11 cellular contexts compared by ENCODE assay signal in genomic region chr4:116925900-116926457, GRCh38.
A peak's percentile ranks its signal among the peaks of the same experiment; 100 is the strongest.
DNase-seq lines count a peak whose midpoint lies in the region; ATAC-seq and TF ChIP-seq lines count a peak whose summit lies in the region.
"Had no signal": no experiment of that assay in that cellular context is flagged by ENCODE, and none has a peak within 500 bp of the region (broad histone marks: within the 10 kb centered on the region; RNA-seq: fewer than 3 reads in every experiment).

No MANE protein-coding gene starts in this region.

- H3K9me3 ChIP-seq in ES-I3 (ENCODE audit: control insufficient read depth, insufficient read depth, low read length) (no peaks in the 10 kb centered on the region), ascending aorta (no peaks in the 10 kb centered on the region), iPS-18a (ENCODE audit: control insufficient read depth, low read depth, low read length) (no peaks in the 10 kb centered on the region)

- peak overlapping the region; percentile 71 for H3K4me3 Mint-ChIP-seq in progenitor cell of endocrine pancreas (ENCODE audit: low read depth)
- no peak overlapping the region for H3K4me3 Mint-ChIP-seq in activated CD4-positive, alpha-beta memory T cell treated with anti-CD3 and anti-CD28 coated beads for 36 hours
- no peak overlapping the region for H3K4me3 Mint-ChIP-seq in natural killer cell treated with Interleukin-12 subunit alpha and Interleukin-12 subunit beta and Interleukin-15 and Interleukin-18, amount 100 ng/mL, for 72 hours
- H3K4me3 Mint-ChIP-seq: activated CD8-positive, alpha-beta memory T cell treated with anti-CD3 and anti-CD28 coated beads, Interleukin-2, amount 10 ng/mL, durations not matched to agents 7 days and 5 days had no signal

- H3K4me1 Mint-ChIP-seq in progenitor cell of endocrine pancreas (ENCODE audit: low read depth): peaks cover 5% of the 10 kb centered on the region
- no peaks in the 10 kb centered on the region for H3K4me1 Mint-ChIP-seq in activated CD4-positive, alpha-beta memory T cell treated with anti-CD3 and anti-CD28 coated beads for 36 hours (ENCODE audit: low read depth)
- no peaks in the 10 kb centered on the region for H3K4me1 Mint-ChIP-seq in natural killer cell treated with Interleukin-12 subunit alpha and Interleukin-12 subunit beta and Interleukin-15 and Interleukin-18, amount 100 ng/mL, for 72 hours (ENCODE audit: low read depth in 2 of 2)
- H3K4me1 Mint-ChIP-seq: activated CD8-positive, alpha-beta memory T cell treated with anti-CD3 and anti-CD28 coated beads, Interleukin-2, amount 10 ng/mL, durations not matched to agents 7 days and 5 days had no signal

- CTCF ChIA-PET in activated CD4-positive, alpha-beta memory T cell treated with anti-CD3 and anti-CD28 coated beads for 36 hours (lab: Charles Lee): no interaction called here

- TF ChIP-seq CTCF in ascending aorta (IDR thresholded peaks at IDR 0.05) (no peak), progenitor cell of endocrine pancreas (IDR thresholded peaks at IDR 0.05; ENCODE audit: unreplicated experiment) (no peak)

- H3K27ac ChIP-seq in ascending aorta: no peak overlapping the region
- H3K27ac ChIP-seq in iPS-18a (ENCODE audit: low read length): no peak overlapping the region
- H3K27ac ChIP-seq: BLaER1 treated with 17β-estradiol and CSF1 and Interleukin-3, amounts not matched to agents 10 nM and 100 nM had no signal

- intact Hi-C loops in ascending aorta (cut with DNase I) (no loop called here), sciatic nerve (cut with DNase I) (no loop called here)
- intact Hi-C loops in activated CD4-positive, alpha-beta memory T cell treated with anti-CD3 and anti-CD28 coated beads for 36 hours (cut with micrococcal nuclease): no loop called here

- no peaks in the 10 kb centered on the region for H3K9me3 Mint-ChIP-seq in progenitor cell of endocrine pancreas (ENCODE audit: low read depth)
- H3K9me3 Mint-ChIP-seq in activated CD4-positive, alpha-beta memory T cell treated with anti-CD3 and anti-CD28 coated beads for 36 hours: peaks cover 7% of the 10 kb centered on the region
- H3K9me3 Mint-ChIP-seq in natural killer cell treated with Interleukin-12 subunit alpha and Interleukin-12 subunit beta and Interleukin-15 and Interleukin-18, amount 100 ng/mL, for 72 hours: peaks cover 16% of the 10 kb centered on the region

- POLR2A ChIA-PET in activated CD4-positive, alpha-beta memory T cell treated with anti-CD3 and anti-CD28 coated beads for 36 hours (lab: Charles Lee): no interaction called here

- H3K4me3 ChIP-seq in ascending aorta (peak overlapping the region; percentile 30 to 42), iPS-18a (ENCODE audit: low read length) (peak overlapping the region; percentile 69)
- H3K4me3 ChIP-seq: BLaER1 treated with 17β-estradiol and CSF1 and Interleukin-3, amounts not matched to agents 10 nM and 100 nM had no signal

- H3K27me3 Mint-ChIP-seq in progenitor cell of endocrine pancreas: peaks cover 10% of the 10 kb centered on the region
- no peaks in the 10 kb centered on the region for H3K27me3 Mint-ChIP-seq in activated CD4-positive, alpha-beta memory T cell treated with anti-CD3 and anti-CD28 coated beads for 36 hours
- H3K27me3 Mint-ChIP-seq in natural killer cell treated with Interleukin-12 subunit alpha and Interleukin-12 subunit beta and Interleukin-15 and Interleukin-18, amount 100 ng/mL, for 72 hours: peaks cover 0 to 2% of the 10 kb centered on the region in 2 donors
- H3K27me3 Mint-ChIP-seq: activated CD8-positive, alpha-beta memory T cell treated with anti-CD3 and anti-CD28 coated beads, Interleukin-2, amount 10 ng/mL, durations not matched to agents 7 days and 5 days had no signal

- H3K36me3 Mint-ChIP-seq in progenitor cell of endocrine pancreas (ENCODE audit: insufficient read depth): no peaks in the 10 kb centered on the region
- H3K36me3 Mint-ChIP-seq in activated CD4-positive, alpha-beta memory T cell treated with anti-CD3 and anti-CD28 coated beads for 36 hours: no peaks in the 10 kb centered on the region
- peaks cover 4% of the 10 kb centered on the region for H3K36me3 Mint-ChIP-seq in natural killer cell treated with Interleukin-12 subunit alpha and Interleukin-12 subunit beta and Interleukin-15 and Interleukin-18, amount 100 ng/mL, for 72 hours
- H3K36me3 Mint-ChIP-seq: activated CD8-positive, alpha-beta memory T cell treated with anti-CD3 and anti-CD28 coated beads, Interleukin-2, amount 10 ng/mL, durations not matched to agents 7 days and 5 days had no signal

- H3K27ac Mint-ChIP-seq in progenitor cell of endocrine pancreas: no peak overlapping the region
- H3K27ac Mint-ChIP-seq in activated CD4-positive, alpha-beta memory T cell treated with anti-CD3 and anti-CD28 coated beads for 36 hours: no peak overlapping the region
- H3K27ac Mint-ChIP-seq in natural killer cell treated with Interleukin-12 subunit alpha and Interleukin-12 subunit beta and Interleukin-15 and Interleukin-18, amount 100 ng/mL, for 72 hours: no peak overlapping the region
- H3K27ac Mint-ChIP-seq: activated CD8-positive, alpha-beta memory T cell treated with anti-CD3 and anti-CD28 coated beads, Interleukin-2, amount 10 ng/mL, durations not matched to agents 7 days and 5 days had no signal

- H3K27me3 ChIP-seq in ascending aorta (no peaks in the 10 kb centered on the region), iPS-18a (ENCODE audit: control insufficient read depth, insufficient read depth, low read length) (peaks cover 13% of the 10 kb centered on the region)
- H3K27me3 ChIP-seq: BLaER1 treated with 17β-estradiol and CSF1 and Interleukin-3, amounts not matched to agents 10 nM and 100 nM had no signal

- H3K9ac ChIP-seq in ES-I3 (ENCODE audit: low read depth, low read length) (peak overlapping the region; percentile 67), iPS-18a (ENCODE audit: low read length) (peak overlapping the region; percentile 36)
- H3K9ac ChIP-seq: BLaER1 treated with 17β-estradiol and CSF1 and Interleukin-3, amounts not matched to agents 10 nM and 100 nM had no signal

- no peaks in the 10 kb centered on the region for H3K4me1 ChIP-seq in ES-I3 (ENCODE audit: insufficient read depth, low read length)
- no peaks in the 10 kb centered on the region for H3K4me1 ChIP-seq in ascending aorta
- H3K4me1 ChIP-seq in iPS-18a (ENCODE audit: control insufficient read depth, low read depth, low read length): peaks cover 7% of the 10 kb centered on the region
- H3K4me1 ChIP-seq: BLaER1 treated with 17β-estradiol and CSF1 and Interleukin-3, amounts not matched to agents 10 nM and 100 nM had no signal

- no peak for ATAC-seq in sciatic nerve
- ATAC-seq in natural killer cell treated with Interleukin-12 subunit alpha and Interleukin-12 subunit beta and Interleukin-15 and Interleukin-18, amount 100 ng/mL, for 72 hours: no peak
- ATAC-seq: activated CD8-positive, alpha-beta memory T cell treated with anti-CD3 and anti-CD28 coated beads, Interleukin-2, amount 10 ng/mL, durations not matched to agents 7 days and 5 days had no signal

- DNase-seq in ascending aorta (ENCODE audit: low spot score in 2 of 2) (no peak), progenitor cell of endocrine pancreas (ENCODE audit: low spot score, unreplicated experiment) (peak; percentile 51), sciatic nerve (ENCODE audit: low spot score) (no peak), EL (no peak)
- DNase-seq in activated CD4-positive, alpha-beta memory T cell treated with anti-CD3 and anti-CD28 coated beads for 36 hours: no peak
- no peak for DNase-seq in natural killer cell treated with Interleukin-12 subunit alpha and Interleukin-12 subunit beta and Interleukin-15 and Interleukin-18, amount 100 ng/mL, for 72 hours (ENCODE audit: low spot score)
- DNase-seq: activated CD8-positive, alpha-beta memory T cell treated with anti-CD3 and anti-CD28 coated beads, Interleukin-2, amount 10 ng/mL, durations not matched to agents 7 days and 5 days; NCI-H1694 treated with DMSO at 0.1 percent for 48 hours had no signal

- H3K36me3 ChIP-seq in ES-I3 (ENCODE audit: insufficient read depth, low read length) (no peaks in the 10 kb centered on the region), ascending aorta (no peaks in the 10 kb centered on the region), iPS-18a (ENCODE audit: control insufficient read depth, low read depth, low read length) (no peaks in the 10 kb centered on the region)
- H3K36me3 ChIP-seq: BLaER1 treated with 17β-estradiol and CSF1 and Interleukin-3, amounts not matched to agents 10 nM and 100 nM had no signal
